10 cellular contexts compared by ENCODE assay signal in genomic region chr10:69320521-69320920, GRCh38. TPM values are rescaled to one million over a fixed set of nuclear protein-coding genes. Genes with fewer than 3 reads are reported as not detected.
DNase-seq lines count a peak whose midpoint lies in the region; ATAC-seq and TF ChIP-seq lines count a peak whose summit lies in the region.
"Had no signal": no experiment of that assay in that cellular context is flagged by ENCODE, and none has a peak within 500 bp of the region (broad histone marks: within the 10 kb centered on the region; RNA-seq: fewer than 3 reads in every experiment).

No MANE protein-coding gene starts in this region.

- no peak overlapping the region for H3K27ac ChIP-seq in HEK293 (ENCODE audit: extremely low read depth, low read depth, low read length)
- H3K27ac ChIP-seq in breast epithelium, result peak overlapping the region; percentile 92 to 98
- H3K27ac ChIP-seq: SJSA1 had no signal

- H3K27me3 Mint-ChIP-seq in naive B cell (no peaks in the 10 kb centered on the region), Calu3 (ENCODE audit: unreplicated experiment) (no peaks in the 10 kb centered on the region)

- CTCF ChIA-PET in AG04449 (lab: Yijun Ruan, JAX), result interaction anchor here (1.6 to 1.7 kb wide), 2 partner anchors 63 to 78 kb away, joined by 4 to 6 read pairs; no protein-coding TSS in a partner anchor
- CTCF ChIA-PET in HEK293 (lab: Yijun Ruan, JAX), result interaction anchor here (1.2 kb wide), 1 partner anchor 70 kb away, joined by 5 read pairs; no protein-coding TSS in a partner anchor
- CTCF ChIA-PET in Calu3 (lab: Charles Lee), result interaction anchor here (0.6 kb wide), 2 partner anchors 22 to 1229 kb away, joined by 3 to 5 read pairs; no protein-coding TSS in a partner anchor

- H3K4me1 ChIP-seq in HEK293 (ENCODE audit: control insufficient read depth, insufficient read depth, low read length), result 0 out of 2 replicates have a peak, but pooled peaks cover 3% of the 10 kb centered on the region
- H3K4me1 ChIP-seq in breast epithelium, result peaks cover 9 to 19% of the 10 kb centered on the region in 2 donors

- H3K36me3 Mint-ChIP-seq in naive B cell (no peaks in the 10 kb centered on the region), Calu3 (ENCODE audit: insufficient read depth, unreplicated experiment) (peaks cover 39% of the 10 kb centered on the region)

- intact Hi-C loops in breast epithelium (cut with DNase I; ENCODE audit: low total_unique reads) (no loop called here), Calu3 (cut with micrococcal nuclease; ENCODE audit: unreplicated experiment) (no loop called here)

- TF ChIP-seq CTCF in AG04449 (IDR thresholded peaks at IDR 0.05; ENCODE audit: insufficient read depth, low read length, missing control alignments), result no peak
- TF ChIP-seq CTCF in HEK293 (tag by site-specific recombination; IDR thresholded peaks at IDR 0.05), result no peak
- no peak for TF ChIP-seq CTCF in breast epithelium (IDR thresholded peaks at IDR 0.05)
- TF ChIP-seq CTCF in Calu3 (IDR thresholded peaks at IDR 0.05; ENCODE audit: unreplicated experiment), result no peak

- H3K27me3 ChIP-seq in breast epithelium, result no peaks in the 10 kb centered on the region
- H3K27me3 ChIP-seq: body of pancreas, SJSA1 had no signal

- POLR2A ChIA-PET in AG04449 (lab: Yijun Ruan, JAX) (interaction anchor here (2.8 kb wide), 1 partner anchor 7 kb away, joined by 14 read pairs; no protein-coding TSS in a partner anchor), HEK293 (lab: Yijun Ruan, JAX) (no interaction called here)

- H3K9me3 Mint-ChIP-seq in naive B cell (no peaks in the 10 kb centered on the region), Calu3 (ENCODE audit: low read depth, unreplicated experiment) (no peaks in the 10 kb centered on the region)

- H3K4me1 Mint-ChIP-seq in naive B cell, result peaks cover 17 to 53% (median 30%) of the 10 kb centered on the region in 3 donors
- H3K4me1 Mint-ChIP-seq in Calu3 (ENCODE audit: low read depth, unreplicated experiment), result peaks cover 25% of the 10 kb centered on the region

- peak overlapping the region; percentile 77 to 97 (median 96) for H3K4me3 Mint-ChIP-seq in naive B cell
- H3K4me3 Mint-ChIP-seq in Calu3 (ENCODE audit: low read depth, unreplicated experiment), result no peak overlapping the region

- H3K9me3 ChIP-seq in HEK293 (ENCODE audit: control insufficient read depth, insufficient read depth, low read depth, low read length) (no peaks in the 10 kb centered on the region), breast epithelium (no peaks in the 10 kb centered on the region)
- H3K9me3 ChIP-seq: body of pancreas, SJSA1 had no signal

- H3K27ac Mint-ChIP-seq in naive B cell, result peak overlapping the region in 1 of 6 donors; percentile 61
- no peak overlapping the region for H3K27ac Mint-ChIP-seq in Calu3 (ENCODE audit: unreplicated experiment)

- no peak for TF ChIP-seq POLR2A in breast epithelium (IDR thresholded peaks at IDR 0.05)

- ATAC-seq in naive B cell (ENCODE audit: low read depth in 2 of 2), result no peak
- no peak for ATAC-seq in GM19397 (IDR thresholded peaks at IDR 0.05; ENCODE audit: unreplicated experiment)
- ATAC-seq: body of pancreas had no signal

- DNase-seq in AG04449 (ENCODE audit: low read depth, low spot score) (no peak), breast epithelium (ENCODE audit: low spot score in 2 of 2) (no peak), naive B cell (no peak), Calu3 (no peak), GM19240 (ENCODE audit: insufficient read length, low spot score) (no peak), epidermal melanocyte (ENCODE audit: insufficient read length, low spot score) (no peak)
- DNase-seq: body of pancreas had no signal

- no TSS peak for BruUV-seq in Calu3 (replicated peaks; lab: Mats Ljungman, UMichigan)

- no peaks in the 10 kb centered on the region for H3K36me3 ChIP-seq in HEK293 (ENCODE audit: control insufficient read depth in 2 of 2, insufficient read depth in 1 of 2, low read length in 2 of 2)
- no peaks in the 10 kb centered on the region for H3K36me3 ChIP-seq in breast epithelium

- H3K4me3 ChIP-seq in AG04449 (ENCODE audit: low read depth, low read length) (peak overlapping the region; percentile 92; the same call in 1 of the 2 replicates), HEK293 (ENCODE audit: low read depth, low read length) (no peak overlapping the region), breast epithelium (peak overlapping the region in 2 of 3 donors; percentile 68 to 84)
- H3K4me3 ChIP-seq: body of pancreas had no signal

TF ChIP-seq in HEK293, 187 proteins besides CTCF, POLR2A, EP300 and RAD21:
- TF ChIP-seq ZFHX2 (tag by site-specific recombination; conservative IDR thresholded peaks at IDR 0.05) (peak; percentile 56), ZNF19 (tag by site-specific recombination; IDR thresholded peaks at IDR 0.05; ENCODE audit: low read depth) (no peak), ZNF488 (tag by site-specific recombination; IDR thresholded peaks at IDR 0.05) (no peak), ZNF404 (tag by site-specific recombination; IDR thresholded peaks at IDR 0.05) (no peak), EGR2 (tag by site-specific recombination; IDR thresholded peaks at IDR 0.05; ENCODE audit: low read depth) (peak; percentile 55; the same call in 1 of the 2 replicates), ZNF600 (tag by site-specific recombination; IDR thresholded peaks at IDR 0.05) (no peak), IKZF3 (tag by site-specific recombination; IDR thresholded peaks at IDR 0.05) (no peak)
- TF ChIP-seq, protein P1, sequence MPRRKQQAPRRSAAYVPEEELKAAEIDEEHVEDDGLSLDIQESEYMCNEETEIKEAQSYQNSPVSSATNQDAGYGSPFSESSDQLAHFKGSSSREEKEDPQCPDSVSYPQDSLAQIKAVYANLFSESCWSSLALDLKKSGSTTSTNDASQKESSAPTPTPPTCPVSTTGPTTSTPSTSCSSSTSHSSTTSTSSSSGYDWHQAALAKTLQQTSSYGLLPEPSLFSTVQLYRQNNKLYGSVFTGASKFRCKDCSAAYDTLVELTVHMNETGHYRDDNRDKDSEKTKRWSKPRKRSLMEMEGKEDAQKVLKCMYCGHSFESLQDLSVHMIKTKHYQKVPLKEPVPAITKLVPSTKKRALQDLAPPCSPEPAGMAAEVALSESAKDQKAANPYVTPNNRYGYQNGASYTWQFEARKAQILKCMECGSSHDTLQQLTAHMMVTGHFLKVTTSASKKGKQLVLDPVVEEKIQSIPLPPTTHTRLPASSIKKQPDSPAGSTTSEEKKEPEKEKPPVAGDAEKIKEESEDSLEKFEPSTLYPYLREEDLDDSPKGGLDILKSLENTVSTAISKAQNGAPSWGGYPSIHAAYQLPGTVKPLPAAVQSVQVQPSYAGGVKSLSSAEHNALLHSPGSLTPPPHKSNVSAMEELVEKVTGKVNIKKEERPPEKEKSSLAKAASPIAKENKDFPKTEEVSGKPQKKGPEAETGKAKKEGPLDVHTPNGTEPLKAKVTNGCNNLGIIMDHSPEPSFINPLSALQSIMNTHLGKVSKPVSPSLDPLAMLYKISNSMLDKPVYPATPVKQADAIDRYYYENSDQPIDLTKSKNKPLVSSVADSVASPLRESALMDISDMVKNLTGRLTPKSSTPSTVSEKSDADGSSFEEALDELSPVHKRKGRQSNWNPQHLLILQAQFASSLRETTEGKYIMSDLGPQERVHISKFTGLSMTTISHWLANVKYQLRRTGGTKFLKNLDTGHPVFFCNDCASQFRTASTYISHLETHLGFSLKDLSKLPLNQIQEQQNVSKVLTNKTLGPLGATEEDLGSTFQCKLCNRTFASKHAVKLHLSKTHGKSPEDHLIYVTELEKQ (tag by site-specific recombination; IDR thresholded peaks at IDR 0.05; ENCODE audit: borderline replicate concordance), result no peak
TF ChIP-seq in HEK293: peak in this region for 2.

RNA-seq across cellular contexts. Expression of gene HK1, which starts 42.2 kb away (rescaled TPM):
- total RNA-seq in breast epithelium (10 to 100 TPM; 51.2 to 63.4 (median 57.4) TPM), Calu3 (2022) (58.8 and 61.0 TPM in 2 replicates)
- polyA plus RNA-seq in naive B cell (ENCODE audit: low read depth in 6 of 6), result 10 to 100 TPM; 45.7 to 71.0 (median 59.3) TPM
